In the genomic region with DNA sequence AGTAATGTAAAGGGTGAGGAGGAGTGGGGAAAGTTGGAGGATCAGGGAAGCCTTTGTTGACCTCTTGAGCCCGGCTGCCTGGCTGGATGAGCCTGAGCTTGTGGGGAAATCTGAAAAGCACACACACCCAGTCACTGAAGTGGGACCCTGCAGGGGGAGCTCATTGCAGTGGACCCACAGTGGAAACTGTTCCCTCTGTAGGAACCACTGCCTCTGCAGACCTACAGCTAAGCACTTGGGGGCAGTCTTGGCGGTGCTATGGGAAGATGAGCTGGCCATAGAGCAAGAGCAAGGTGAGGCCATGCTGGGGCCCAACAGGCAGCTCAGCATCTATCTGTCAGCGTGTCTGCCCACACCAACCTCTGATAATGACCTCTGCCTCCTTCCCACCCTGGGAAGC, we compare ENCODE assay signal across 9 cellular contexts.
A peak's percentile ranks its signal among the peaks of the same experiment; 100 is the strongest.
DNase-seq lines count a peak whose midpoint lies in the region; ATAC-seq, FAIRE-seq and TF ChIP-seq lines count a peak whose summit lies in the region.
"Had no signal": no experiment of that assay in that cellular context is flagged by ENCODE, and none has a peak within 500 bp of the region (broad histone marks: within the 10 kb centered on the region; RNA-seq: fewer than 3 reads in every experiment).

No MANE protein-coding gene starts in this region.

- H3K4me3 ChIP-seq in PC-9 (no peak overlapping the region), HepG2 (replicated peaks in 1 of 3; ENCODE audit: insufficient read depth in 1 of 3, low read depth in 2 of 3, low read length in 3 of 3) (no peak overlapping the region)
- H3K4me3 ChIP-seq: lung had no signal

- TF ChIP-seq CTCF in PC-9 (conservative IDR thresholded peaks at IDR 0.05), result 0 out of 2 replicates have a peak, but pooled peaks have one; percentile 16
- peak; percentile 29; the same call in 1 of the 2 replicates for TF ChIP-seq CTCF in HepG2 (CRISPR knock-in tag; IDR thresholded peaks at IDR 0.05)

- no peak for TF ChIP-seq POLR2A in HepG2 (IDR thresholded peaks at IDR 0.05; ENCODE audit: insufficient read depth in 1 of 2, low read depth in 2 of 2, low read length in 2 of 2)

- 6% methylated on average over 2 of the region's 3 CpGs for WGBS in HepG2 (ENCODE audit: low lambda C conversion rate)

- H3K27ac ChIP-seq in PC-9 (no peak overlapping the region), HepG2 (ENCODE audit: extremely low read length, insufficient read depth, low read length) (no peak overlapping the region)

- H3K9me3 ChIP-seq in PC-9 (ENCODE audit: insufficient read depth, low read depth) (no peaks in the 10 kb centered on the region), HepG2 (ENCODE audit: low read length) (peaks cover 85% of the 10 kb centered on the region)

- DNase-seq in ELF-1 (ENCODE audit: low read depth, low spot score) (peak; percentile 69), PC-9 (no peak), amniotic epithelial cell (ENCODE audit: low read depth) (peak; percentile 47), HepG2 (ENCODE audit: low spot score) (no peak), urothelium cell line (ENCODE audit: low spot score) (peak; percentile 58), DMS79 treated with DMSO at 0.1 percent for 48 hours (lab: John Stamatoyannopoulos, UW) (no peak), hippocampal formation (lab: John Stamatoyannopoulos, UW) (no peak)

- H3K79me2 ChIP-seq in PC-9 (ENCODE audit: low read depth), result no peaks in the 10 kb centered on the region
- H3K79me2 ChIP-seq in HepG2 (ENCODE audit: insufficient read depth, low read length), result no peaks in the 10 kb centered on the region

- ATAC-seq in HepG2 (peak; percentile 44), HG03571 (IDR thresholded peaks at IDR 0.05; ENCODE audit: unreplicated experiment) (no peak)

- in situ Hi-C loops in HepG2 (cut with HindIII; ENCODE audit: extremely low pct_ligation_motif_present, low pct_unique_long_range_greater_than_20kb), result no loop called here

- intact Hi-C loops in PC-9 (cut with micrococcal nuclease; ENCODE audit: unreplicated experiment) (no loop called here), HepG2 (cut with micrococcal nuclease; ENCODE audit: unreplicated experiment) (no loop called here)

- no peak overlapping the region for H3K4me2 ChIP-seq in PC-9
- H3K4me2 ChIP-seq in HepG2 (ENCODE audit: low read depth, low read length), result no peak overlapping the region

- H4K20me1 ChIP-seq in PC-9 (ENCODE audit: insufficient read depth) (no peaks in the 10 kb centered on the region), HepG2 (ENCODE audit: insufficient read depth, low read length) (no peaks in the 10 kb centered on the region)

- POLR2A ChIA-PET in PC-9 (lab: Charles Lee; ENCODE audit: unreplicated experiment) (no interaction called here), HepG2 (lab: Yijun Ruan, JAX) (no interaction called here)

- FAIRE-seq in HepG2 (lab: Jason Lieb, UNC), result no peak
- no peak for FAIRE-seq in urothelium cell line (lab: Jason Lieb, UNC)

- no peak for TF ChIP-seq RAD21 in HepG2 (CRISPR knock-in tag; IDR thresholded peaks at IDR 0.05)

- H3K9ac ChIP-seq in HepG2 (ENCODE audit: insufficient read depth, low read depth, low read length), result no peak overlapping the region

- CTCF ChIA-PET in PC-9 (lab: Charles Lee) (no interaction called here), HepG2 (lab: Yijun Ruan, JAX; ENCODE audit: low intra/inter-chr PET ratio, low total read pairs) (no interaction called here)

- BruUV-seq in PC-9 (replicated peaks; lab: Mats Ljungman, UMichigan), result no TSS peak
- no TSS peak for BruUV-seq in HepG2 (replicated peaks; lab: Mats Ljungman, UMichigan)

- H2AFZ ChIP-seq in PC-9, result no peak overlapping the region
- no peak overlapping the region for H2AFZ ChIP-seq in HepG2 (ENCODE audit: low read length)

- no peaks in the 10 kb centered on the region for H3K4me1 ChIP-seq in PC-9 (replicated peaks; ENCODE audit: insufficient read depth)
- no peaks in the 10 kb centered on the region for H3K4me1 ChIP-seq in HepG2 (ENCODE audit: insufficient read depth, low read length)

- TF ChIP-seq EP300 in HepG2 (IDR thresholded peaks at IDR 0.05; ENCODE audit: low read depth in 2 of 2, low read length in 2 of 2) (no peak), HepG2 (CRISPR knock-in tag; IDR thresholded peaks at IDR 0.05; ENCODE audit: borderline replicate concordance) (no peak)

- H3F3A ChIP-seq in PC-9 (ENCODE audit: insufficient read depth, low read depth), result no peaks in the 10 kb centered on the region

- no peaks in the 10 kb centered on the region for H3K9me2 ChIP-seq in PC-9 (ENCODE audit: insufficient read depth)

- H3K27me3 ChIP-seq in PC-9 (ENCODE audit: insufficient read depth, low read depth), result no peaks in the 10 kb centered on the region
- H3K27me3 ChIP-seq in HepG2 (ENCODE audit: control insufficient read depth in 1 of 2, insufficient read depth in 2 of 2, low read length in 2 of 2), result no peaks in the 10 kb centered on the region

- H3K36me3 ChIP-seq in PC-9 (ENCODE audit: low read depth) (no peaks in the 10 kb centered on the region), HepG2 (replicated peaks in 1 of 2; ENCODE audit: control insufficient read depth in 1 of 2, insufficient read depth in 2 of 2, low read length in 2 of 2) (no peaks in the 10 kb centered on the region)

TF ChIP-seq in HepG2, 621 proteins besides CTCF, POLR2A, EP300 and RAD21:
- TF ChIP-seq TSC22D2 (CRISPR knock-in tag; IDR thresholded peaks at IDR 0.05; ENCODE audit: borderline replicate concordance) (no peak), STAG1 (CRISPR knock-in tag; IDR thresholded peaks at IDR 0.05) (peak; percentile 21; the same call in 1 of the 2 replicates)

Comparison
In these comparisons a context has a peak if more than half of its experiments do, and no peak if none do; other contexts are left out.
1. DNase-seq: peak in ELF-1 (single experiment), amniotic epithelial cell (single experiment) and urothelium cell line (single experiment); none in PC-9 (0 of 2), HepG2 (single experiment), DMS79 treated with DMSO at 0.1 percent for 48 hours (single experiment) and hippocampal formation (0 of 2).